In the genomic region with DNA sequence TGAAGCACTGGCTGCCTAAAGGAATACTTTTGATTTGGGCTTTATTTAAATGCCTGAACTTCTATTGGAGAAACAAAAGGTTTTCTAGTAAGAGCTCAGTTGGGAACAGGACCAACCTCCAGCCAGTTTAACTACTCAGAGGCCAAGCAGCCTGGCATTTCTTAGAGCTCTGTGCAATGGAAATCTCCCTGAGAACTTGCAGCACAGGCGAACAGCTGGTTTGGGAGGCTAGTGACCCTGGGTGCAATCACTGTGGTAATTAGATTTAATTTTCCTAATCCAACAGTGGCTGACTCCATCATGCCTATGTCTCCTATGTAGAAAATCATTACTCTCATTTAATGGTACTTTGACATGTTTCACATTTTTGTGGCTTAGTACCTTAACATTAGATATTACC, we compare ENCODE assay signal across 22 cellular contexts. TPM values are rescaled to one million over a fixed set of nuclear protein-coding genes. Genes with fewer than 3 reads are reported as not detected.
"Had no signal": no experiment of that assay in that cellular context is flagged by ENCODE, and none has a peak within 500 bp of the region (broad histone marks: within the 10 kb centered on the region; RNA-seq: fewer than 3 reads in every experiment).

No MANE protein-coding gene starts in this region.

- DNase-seq: activated CD4-positive, alpha-beta T cell treated with anti-CD3 and anti-CD28 coated beads, Interleukin-2, amount 10 ng/mL, durations not matched to agents 7 days and 5 days; activated CD8-positive, alpha-beta memory T cell treated with anti-CD3 and anti-CD28 coated beads for 24 hours; activated gamma-delta T cell treated with Interleukin-2 at 50 U/mL for 16 hours; amniotic stem cell; body of pancreas; cortex of kidney; effector memory CD8-positive, alpha-beta T cell; gastrocnemius medialis; islet precursor cell; left lung; mucosa of descending colon; naive thymus-derived CD4-positive, alpha-beta T cell; stimulated activated CD4-positive, alpha-beta T cell treated with anti-CD3 and anti-CD28 coated beads, Interleukin-4, amount 100 ng/mL, for 1 hour; stimulated activated naive B cell treated with anti-CD40 and anti-IgM and Interleukin-4, amounts not matched to agents 10 μg/mL and 1 μg/mL and 100 μg/mL, for 72 hours; SW 1271 had no signal

- H3K4me3 ChIP-seq: body of pancreas, left lung, mucosa of descending colon had no signal

- H3K4me3 Mint-ChIP-seq: activated CD4-positive, alpha-beta T cell treated with anti-CD3 and anti-CD28 coated beads, Interleukin-2, amount 10 ng/mL, durations not matched to agents 7 days and 5 days; effector memory CD8-positive, alpha-beta T cell; memory B cell; stimulated activated naive B cell treated with anti-CD40 and anti-IgM and Interleukin-4, amounts not matched to agents 10 μg/mL and 1 μg/mL and 100 μg/mL, for 72 hours had no signal

- H3K4me1 ChIP-seq: gastrocnemius medialis, vagina had no signal

- H3K9me3 Mint-ChIP-seq: activated CD4-positive, alpha-beta T cell treated with anti-CD3 and anti-CD28 coated beads, Interleukin-2, amount 10 ng/mL, durations not matched to agents 7 days and 5 days; memory B cell had no signal

- H3K9me3 ChIP-seq: body of pancreas, gastrocnemius medialis, left lung, mucosa of descending colon, tibial nerve, vagina had no signal

- H3K27ac Mint-ChIP-seq: activated CD4-positive, alpha-beta T cell treated with anti-CD3 and anti-CD28 coated beads, Interleukin-2, amount 10 ng/mL, durations not matched to agents 7 days and 5 days; activated naive CD8-positive, alpha-beta T cell; effector memory CD8-positive, alpha-beta T cell; memory B cell; stimulated activated naive B cell treated with anti-CD40 and anti-IgM and Interleukin-4, amounts not matched to agents 10 μg/mL and 1 μg/mL and 100 μg/mL, for 72 hours had no signal

- H2AFZ ChIP-seq: hepatocyte had no signal

- H3K27ac ChIP-seq: body of pancreas, hepatocyte, left lung, vagina had no signal

- ATAC-seq: body of pancreas; effector memory CD8-positive, alpha-beta T cell; gastrocnemius medialis; left lung; mucosa of descending colon; naive thymus-derived CD4-positive, alpha-beta T cell; stimulated activated naive B cell treated with anti-CD40 and anti-IgM and Interleukin-4, amounts not matched to agents 10 μg/mL and 1 μg/mL and 100 μg/mL, for 72 hours had no signal

- H3K36me3 Mint-ChIP-seq: memory B cell; stimulated activated naive B cell treated with anti-CD40 and anti-IgM and Interleukin-4, amounts not matched to agents 10 μg/mL and 1 μg/mL and 100 μg/mL, for 72 hours had no signal

- H3K36me3 ChIP-seq: gastrocnemius medialis, left lung, tibial nerve, vagina had no signal

- H3K4me1 Mint-ChIP-seq: central memory CD8-positive, alpha-beta T cell had no signal

- H3K27me3 ChIP-seq: body of pancreas, vagina had no signal

RNA-seq across cellular contexts. Expression of a gene that starts 1.0 kb away (rescaled TPM):
- total RNA-seq: activated CD4-positive, alpha-beta T cell treated with anti-CD3 and anti-CD28 coated beads, Interleukin-2, amount 10 ng/mL, durations not matched to agents 7 days and 5 days; naive thymus-derived CD4-positive, alpha-beta T cell; T-helper 2 cell treated with Interferon-gamma antibody and Interleukin-4, amounts not matched to agents 100 ng/mL and 5 ng/mL, for 36 hours had no signal
- polyA plus RNA-seq: naive thymus-derived CD4-positive, alpha-beta T cell had no signal
